ENCODE assay signal across 1 cellular context in the genomic region with DNA sequence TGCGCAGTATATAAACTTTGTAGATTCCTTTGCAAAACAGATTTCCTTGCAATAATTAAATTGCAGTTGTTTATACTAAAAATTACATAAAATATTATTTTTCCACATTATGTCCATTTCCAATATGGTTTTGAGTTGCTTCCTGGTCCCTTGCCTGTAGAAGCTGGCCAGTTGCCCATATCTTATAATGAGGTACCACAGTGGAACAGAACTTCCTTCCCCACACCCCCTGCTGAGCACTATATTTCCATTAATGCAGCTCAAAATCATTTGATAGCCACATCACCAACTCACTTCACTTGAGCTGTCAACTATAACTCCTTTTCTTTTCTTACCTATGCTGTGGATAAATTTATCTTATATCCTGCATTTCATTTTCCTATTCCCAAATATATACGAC.
TF ChIP-seq lines count a peak whose summit lies in the region.

No MANE protein-coding gene starts in this region.

TF ChIP-seq in SK-N-SH treated with all-trans-retinoic acid at 6 μM for 48 hours, 23 proteins besides CTCF, POLR2A, EP300 and RAD21 (continued from another document):
- TF ChIP-seq, protein P1, sequence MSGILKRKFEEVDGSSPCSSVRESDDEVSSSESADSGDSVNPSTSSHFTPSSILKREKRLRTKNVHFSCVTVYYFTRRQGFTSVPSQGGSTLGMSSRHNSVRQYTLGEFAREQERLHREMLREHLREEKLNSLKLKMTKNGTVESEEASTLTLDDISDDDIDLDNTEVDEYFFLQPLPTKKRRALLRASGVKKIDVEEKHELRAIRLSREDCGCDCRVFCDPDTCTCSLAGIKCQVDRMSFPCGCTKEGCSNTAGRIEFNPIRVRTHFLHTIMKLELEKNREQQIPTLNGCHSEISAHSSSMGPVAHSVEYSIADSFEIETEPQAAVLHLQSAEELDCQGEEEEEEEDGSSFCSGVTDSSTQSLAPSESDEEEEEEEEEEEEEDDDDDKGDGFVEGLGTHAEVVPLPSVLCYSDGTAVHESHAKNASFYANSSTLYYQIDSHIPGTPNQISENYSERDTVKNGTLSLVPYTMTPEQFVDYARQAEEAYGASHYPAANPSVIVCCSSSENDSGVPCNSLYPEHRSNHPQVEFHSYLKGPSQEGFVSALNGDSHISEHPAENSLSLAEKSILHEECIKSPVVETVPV (CRISPR knock-in tag; IDR thresholded peaks at IDR 0.05), result no peak
- TF ChIP-seq ZFP3 (CRISPR knock-in tag; IDR thresholded peaks at IDR 0.05) (no peak), ISL1 (CRISPR knock-in tag; IDR thresholded peaks at IDR 0.05) (no peak), TCF4 (CRISPR knock-in tag; IDR thresholded peaks at IDR 0.05; ENCODE audit: borderline replicate concordance) (no peak)
